Comparison of ENCODE assay signal across 8 cellular contexts in the genomic region with DNA sequence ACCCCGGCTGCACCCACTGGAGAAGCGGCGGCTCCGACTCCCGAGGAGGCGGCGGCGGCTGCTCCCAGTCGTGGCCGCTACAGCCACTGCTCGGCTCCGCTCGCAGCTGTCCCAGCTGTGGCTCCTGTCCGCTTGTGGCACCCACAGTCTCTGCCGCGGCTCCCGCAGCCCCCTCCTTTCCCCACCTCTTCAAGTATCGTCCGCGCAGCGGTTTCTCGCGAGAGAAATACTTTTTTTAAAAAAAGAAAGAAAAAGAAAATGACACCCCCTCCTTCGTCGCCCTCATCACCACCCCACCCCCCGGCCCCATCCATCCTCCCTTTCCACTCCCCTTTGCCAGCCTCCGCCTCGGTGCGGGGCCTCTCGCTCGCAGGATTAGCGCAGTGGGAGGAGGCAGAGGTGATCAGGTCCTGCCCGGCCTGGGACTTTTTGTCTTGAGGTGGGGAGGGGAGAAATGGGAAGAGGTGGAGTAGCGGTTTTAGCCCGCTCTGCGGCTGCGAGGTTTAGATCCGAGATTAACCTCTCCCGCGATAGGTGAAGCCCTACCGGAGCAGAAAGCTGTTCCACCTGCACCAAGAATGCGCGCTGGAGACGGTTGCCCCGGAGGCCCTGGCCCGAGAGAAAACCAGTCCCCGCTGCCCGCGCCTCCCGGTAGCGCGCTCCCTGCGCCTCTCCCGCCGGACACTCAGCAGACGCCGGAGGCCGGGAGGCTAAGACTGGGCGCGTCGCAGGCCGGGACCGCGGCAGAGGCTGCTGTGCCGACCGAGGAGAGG. TPM values are rescaled to one million over a fixed set of nuclear protein-coding genes. Genes with fewer than 3 reads are reported as not detected.
DNase-seq lines count a peak whose midpoint lies in the region; TF ChIP-seq lines count a peak whose summit lies in the region.

A gene (minus strand): TSS at position 152 of the 773 bp plus-strand sequence. CDS start 940 bp downstream, outside the sequence.

- POLR2A ChIA-PET in HEK293T (lab: Yijun Ruan, JAX) = interaction anchor here (1.1 kb wide), 1 partner anchor 165 kb away, joined by 3 read pairs; a partner anchor contains a TSS

- no peak within 1 kb of the TSS for H3K4me3 ChIP-seq in NB4 (ENCODE audit: low read depth, low read length)
- peak within 1 kb of the TSS; percentile 77 for H3K4me3 ChIP-seq in iPS DF 6.9 (ENCODE audit: low read length)

- peaks cover 36% of the 10 kb centered on the region for H3K27me3 Mint-ChIP-seq in brain

- H3K27ac Mint-ChIP-seq in brain = peak within 1 kb of the TSS; percentile 38 to 95 (median 84)

- CTCF ChIA-PET in HEK293T (lab: Yijun Ruan, JAX) = no interaction called here

- no CpG with 5 or more reads among the region's 66 CpGs for WGBS in iPS DF 6.9 (ENCODE audit: insufficient coverage, insufficient read length)

- peak within 1 kb of the TSS; percentile 84 to 92 (median 87) for H3K4me3 Mint-ChIP-seq in brain

- no peaks in the 10 kb centered on the region for H3K9me3 ChIP-seq in iPS DF 6.9 (ENCODE audit: control insufficient read depth, insufficient read depth, low read length)

- H3K27me3 ChIP-seq in iPS DF 6.9 (ENCODE audit: control insufficient read depth, insufficient read depth, low read length) = peaks cover 21% of the 10 kb centered on the region

- DNase-seq in stimulated activated CD4-positive, alpha-beta T cell treated with anti-CD3 and anti-CD28 coated beads, Interleukin-15, amount 100 ng/mL, for 24 hours = peak; percentile 21
- no peak for DNase-seq in stimulated activated CD4-positive, alpha-beta T cell treated with anti-CD3 and anti-CD28 coated beads, Interleukin-4, amount 100 ng/mL, for 24 hours
- DNase-seq in HEK293T (ENCODE audit: extremely low spot score) (peak; percentile 53), NB4 (ENCODE audit: low read depth) (peak; percentile 44), iPS DF 6.9 (ENCODE audit: low read depth, low spot score) (no peak), putamen (ENCODE audit: low spot score) (peak; percentile 83), SIG-M5 treated with dmso at 0.1 percent for 504 hours (lab: John Stamatoyannopoulos, UW; ENCODE audit: unreplicated experiment) (no peak)

- TF ChIP-seq POLR2A in NB4 (IDR thresholded peaks at IDR 0.05; ENCODE audit: extremely low read depth, insufficient read length) = no peak

- TF ChIP-seq CTCF in NB4 (IDR thresholded peaks at IDR 0.05; ENCODE audit: low read depth, low read length) (no peak), brain (conservative IDR thresholded peaks at IDR 0.05) (no peak)

- H3K4me1 Mint-ChIP-seq in brain = peaks cover 56% of the 10 kb centered on the region

- no peaks in the 10 kb centered on the region for H3K9me3 Mint-ChIP-seq in brain

- H3K4me1 ChIP-seq in iPS DF 6.9 (ENCODE audit: control insufficient read depth, insufficient read depth, low read length) = peaks cover 1% of the 10 kb centered on the region; the same call in 1 of the 2 replicates

- no peak within 1 kb of the TSS for H3K27ac ChIP-seq in iPS DF 6.9 (ENCODE audit: low read length)

- peaks cover 5% of the 10 kb centered on the region for H3K36me3 Mint-ChIP-seq in brain

- H3K36me3 ChIP-seq in iPS DF 6.9 (ENCODE audit: control insufficient read depth, insufficient read depth, low read length) = peaks cover 2% of the 10 kb centered on the region; the same call in 1 of the 2 replicates

TF ChIP-seq in HEK293T, 16 proteins besides CTCF, POLR2A, EP300 and RAD21:
- TF ChIP-seq SUZ12 (IDR thresholded peaks at IDR 0.05) (no peak), L3MBTL2 (conservative IDR thresholded peaks at IDR 0.05) (0 out of 2 replicates have a peak, but pooled peaks have one; percentile 14), TARDBP (IDR thresholded peaks at IDR 0.05) (no peak), ZNF384 (IDR thresholded peaks at IDR 0.05) (peak; percentile 74)

RNA-seq across cellular contexts. Expression of the gene that starts here (rescaled TPM):
- polyA plus RNA-seq in brain (ENCODE audit: insufficient read depth, low read depth, low replicate concordance) = 5.1 TPM

Comparison
In these comparisons a context has a peak if more than half of its experiments do, and no peak if none do; other contexts are left out.
1. DNase-seq: peak in stimulated activated CD4-positive, alpha-beta T cell treated with anti-CD3 and anti-CD28 coated beads, Interleukin-15, amount 100 ng/mL, for 24 hours (single experiment), HEK293T (single experiment), NB4 (single experiment) and putamen (single experiment); none in stimulated activated CD4-positive, alpha-beta T cell treated with anti-CD3 and anti-CD28 coated beads, Interleukin-4, amount 100 ng/mL, for 24 hours (single experiment), iPS DF 6.9 (single experiment) and SIG-M5 treated with dmso at 0.1 percent for 504 hours (single experiment).